1 cellular context compared by ENCODE assay signal in genomic region chr1:25338188-25338981, GRCh38.
TF ChIP-seq lines count a peak whose summit lies in the region.

Gene TMEM50A, plus strand, starts transcription at chr1:25338334. Its CDS starts 2,153 bp downstream, at chr1:25340487.

TF ChIP-seq in GM12878, 131 proteins besides CTCF, POLR2A, EP300 and RAD21 (continued from another document and continues in another):
- TF ChIP-seq E4F1 (IDR thresholded peaks at IDR 0.05; ENCODE audit: borderline replicate concordance, partially characterized antibody) (peak; percentile 58), MYB (IDR thresholded peaks at IDR 0.05; ENCODE audit: borderline replicate concordance, low read depth, low read length) (no peak), JUNB (IDR thresholded peaks at IDR 0.05) (no peak), MTA3 (IDR thresholded peaks at IDR 0.05; ENCODE audit: borderline replicate concordance, low read length) (no peak), MEF2B (IDR thresholded peaks at IDR 0.05; ENCODE audit: partially characterized antibody, poor library complexity, severe bottlenecking) (peak; percentile 90), SIN3A (IDR thresholded peaks at IDR 0.05; ENCODE audit: low read depth, low read length) (peak; percentile 76; the same call in 1 of the 2 replicates), EED (IDR thresholded peaks at IDR 0.05; ENCODE audit: low read depth) (peak; percentile 57), HDGF (IDR thresholded peaks at IDR 0.05) (peak; percentile 63; the same call in 1 of the 2 replicates), RBBP5 (conservative IDR thresholded peaks at IDR 0.05) (0 out of 2 replicates have a peak, but pooled peaks have one; percentile 42), JUND (IDR thresholded peaks at IDR 0.05; ENCODE audit: low read depth, low read length) (no peak), NR2C1 (IDR thresholded peaks at IDR 0.05) (no peak), YBX1 (IDR thresholded peaks at IDR 0.05) (no peak), STAT3 (IDR thresholded peaks at IDR 0.05; ENCODE audit: low read depth, low read length) (no peak), SIX5 (IDR thresholded peaks at IDR 0.05; ENCODE audit: low read depth, low read length, severe bottlenecking) (peak; percentile 3), YY1 (IDR thresholded peaks at IDR 0.05; ENCODE audit: low read depth, low read length) (no peak), ASH2L (IDR thresholded peaks at IDR 0.05; ENCODE audit: borderline replicate concordance, low read depth) (no peak), KDM1A (IDR thresholded peaks at IDR 0.05; ENCODE audit: borderline replicate concordance) (no peak), IKZF2 (IDR thresholded peaks at IDR 0.05) (peak; percentile 76 to 83), ZNF274 (IDR thresholded peaks at IDR 0.05; ENCODE audit: insufficient read depth, insufficient read length) (no peak), LARP7 (IDR thresholded peaks at IDR 0.05) (peak; percentile 90), POLR2AphosphoS5 (IDR thresholded peaks at IDR 0.05; ENCODE audit: low read length) (peak; percentile 69), IRF3 (IDR thresholded peaks at IDR 0.05) (no peak), NRF1 (conservative IDR thresholded peaks at IDR 0.05; ENCODE audit: low read depth, low read length) (0 out of 2 replicates have a peak, but pooled peaks have one; percentile 24), CREB1 (IDR thresholded peaks at IDR 0.05; ENCODE audit: low read depth) (peak; percentile 35; the same call in 1 of the 2 replicates), NFYA (IDR thresholded peaks at IDR 0.05; ENCODE audit: borderline replicate concordance, low read depth, low read length) (no peak), RB1 (IDR thresholded peaks at IDR 0.05; ENCODE audit: borderline replicate concordance) (peak; percentile 89), SP1 (IDR thresholded peaks at IDR 0.05; ENCODE audit: low read depth, low read length) (no peak), BACH1 (IDR thresholded peaks at IDR 0.05; ENCODE audit: borderline replicate concordance) (peak; percentile 72; the same call in 1 of the 2 replicates), TBL1XR1 (IDR thresholded peaks at IDR 0.05; ENCODE audit: low read depth, low read length) (no peak), BCLAF1 (IDR thresholded peaks at IDR 0.05) (no peak), PAX5 (IDR thresholded peaks at IDR 0.05; ENCODE audit: borderline replicate concordance, low read depth, low read length) (no peak)
- TF ChIP-seq, protein P1, sequence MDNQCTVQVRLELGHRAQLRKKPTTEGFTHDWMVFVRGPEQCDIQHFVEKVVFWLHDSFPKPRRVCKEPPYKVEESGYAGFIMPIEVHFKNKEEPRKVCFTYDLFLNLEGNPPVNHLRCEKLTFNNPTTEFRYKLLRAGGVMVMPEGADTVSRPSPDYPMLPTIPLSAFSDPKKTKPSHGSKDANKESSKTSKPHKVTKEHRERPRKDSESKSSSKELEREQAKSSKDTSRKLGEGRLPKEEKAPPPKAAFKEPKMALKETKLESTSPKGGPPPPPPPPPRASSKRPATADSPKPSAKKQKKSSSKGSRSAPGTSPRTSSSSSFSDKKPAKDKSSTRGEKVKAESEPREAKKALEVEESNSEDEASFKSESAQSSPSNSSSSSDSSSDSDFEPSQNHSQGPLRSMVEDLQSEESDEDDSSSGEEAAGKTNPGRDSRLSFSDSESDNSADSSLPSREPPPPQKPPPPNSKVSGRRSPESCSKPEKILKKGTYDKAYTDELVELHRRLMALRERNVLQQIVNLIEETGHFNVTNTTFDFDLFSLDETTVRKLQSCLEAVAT (IDR thresholded peaks at IDR 0.05), result peak; percentile 48; the same call in 1 of the 2 replicates
- TF ChIP-seq, protein P2, sequence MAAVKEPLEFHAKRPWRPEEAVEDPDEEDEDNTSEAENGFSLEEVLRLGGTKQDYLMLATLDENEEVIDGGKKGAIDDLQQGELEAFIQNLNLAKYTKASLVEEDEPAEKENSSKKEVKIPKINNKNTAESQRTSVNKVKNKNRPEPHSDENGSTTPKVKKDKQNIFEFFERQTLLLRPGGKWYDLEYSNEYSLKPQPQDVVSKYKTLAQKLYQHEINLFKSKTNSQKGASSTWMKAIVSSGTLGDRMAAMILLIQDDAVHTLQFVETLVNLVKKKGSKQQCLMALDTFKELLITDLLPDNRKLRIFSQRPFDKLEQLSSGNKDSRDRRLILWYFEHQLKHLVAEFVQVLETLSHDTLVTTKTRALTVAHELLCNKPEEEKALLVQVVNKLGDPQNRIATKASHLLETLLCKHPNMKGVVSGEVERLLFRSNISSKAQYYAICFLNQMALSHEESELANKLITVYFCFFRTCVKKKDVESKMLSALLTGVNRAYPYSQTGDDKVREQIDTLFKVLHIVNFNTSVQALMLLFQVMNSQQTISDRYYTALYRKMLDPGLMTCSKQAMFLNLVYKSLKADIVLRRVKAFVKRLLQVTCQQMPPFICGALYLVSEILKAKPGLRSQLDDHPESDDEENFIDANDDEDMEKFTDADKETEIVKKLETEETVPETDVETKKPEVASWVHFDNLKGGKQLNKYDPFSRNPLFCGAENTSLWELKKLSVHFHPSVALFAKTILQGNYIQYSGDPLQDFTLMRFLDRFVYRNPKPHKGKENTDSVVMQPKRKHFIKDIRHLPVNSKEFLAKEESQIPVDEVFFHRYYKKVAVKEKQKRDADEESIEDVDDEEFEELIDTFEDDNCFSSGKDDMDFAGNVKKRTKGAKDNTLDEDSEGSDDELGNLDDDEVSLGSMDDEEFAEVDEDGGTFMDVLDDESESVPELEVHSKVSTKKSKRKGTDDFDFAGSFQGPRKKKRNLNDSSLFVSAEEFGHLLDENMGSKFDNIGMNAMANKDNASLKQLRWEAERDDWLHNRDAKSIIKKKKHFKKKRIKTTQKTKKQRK (IDR thresholded peaks at IDR 0.05; ENCODE audit: low read depth, low read length), result no peak
- TF ChIP-seq, protein P3, sequence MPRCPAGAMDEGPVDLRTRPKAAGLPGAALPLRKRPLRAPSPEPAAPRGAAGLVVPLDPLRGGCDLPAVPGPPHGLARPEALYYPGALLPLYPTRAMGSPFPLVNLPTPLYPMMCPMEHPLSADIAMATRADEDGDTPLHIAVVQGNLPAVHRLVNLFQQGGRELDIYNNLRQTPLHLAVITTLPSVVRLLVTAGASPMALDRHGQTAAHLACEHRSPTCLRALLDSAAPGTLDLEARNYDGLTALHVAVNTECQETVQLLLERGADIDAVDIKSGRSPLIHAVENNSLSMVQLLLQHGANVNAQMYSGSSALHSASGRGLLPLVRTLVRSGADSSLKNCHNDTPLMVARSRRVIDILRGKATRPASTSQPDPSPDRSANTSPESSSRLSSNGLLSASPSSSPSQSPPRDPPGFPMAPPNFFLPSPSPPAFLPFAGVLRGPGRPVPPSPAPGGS (IDR thresholded peaks at IDR 0.05; ENCODE audit: borderline replicate concordance, insufficient read depth, low read depth, low read length, poor library complexity, severe bottlenecking), result no peak
- TF ChIP-seq, protein P4, sequence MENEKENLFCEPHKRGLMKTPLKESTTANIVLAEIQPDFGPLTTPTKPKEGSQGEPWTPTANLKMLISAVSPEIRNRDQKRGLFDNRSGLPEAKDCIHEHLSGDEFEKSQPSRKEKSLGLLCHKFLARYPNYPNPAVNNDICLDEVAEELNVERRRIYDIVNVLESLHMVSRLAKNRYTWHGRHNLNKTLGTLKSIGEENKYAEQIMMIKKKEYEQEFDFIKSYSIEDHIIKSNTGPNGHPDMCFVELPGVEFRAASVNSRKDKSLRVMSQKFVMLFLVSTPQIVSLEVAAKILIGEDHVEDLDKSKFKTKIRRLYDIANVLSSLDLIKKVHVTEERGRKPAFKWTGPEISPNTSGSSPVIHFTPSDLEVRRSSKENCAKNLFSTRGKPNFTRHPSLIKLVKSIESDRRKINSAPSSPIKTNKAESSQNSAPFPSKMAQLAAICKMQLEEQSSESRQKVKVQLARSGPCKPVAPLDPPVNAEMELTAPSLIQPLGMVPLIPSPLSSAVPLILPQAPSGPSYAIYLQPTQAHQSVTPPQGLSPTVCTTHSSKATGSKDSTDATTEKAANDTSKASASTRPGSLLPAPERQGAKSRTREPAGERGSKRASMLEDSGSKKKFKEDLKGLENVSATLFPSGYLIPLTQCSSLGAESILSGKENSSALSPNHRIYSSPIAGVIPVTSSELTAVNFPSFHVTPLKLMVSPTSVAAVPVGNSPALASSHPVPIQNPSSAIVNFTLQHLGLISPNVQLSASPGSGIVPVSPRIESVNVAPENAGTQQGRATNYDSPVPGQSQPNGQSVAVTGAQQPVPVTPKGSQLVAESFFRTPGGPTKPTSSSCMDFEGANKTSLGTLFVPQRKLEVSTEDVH (IDR thresholded peaks at IDR 0.05; ENCODE audit: low read depth, partially characterized antibody), result no peak
- TF ChIP-seq, protein P5, sequence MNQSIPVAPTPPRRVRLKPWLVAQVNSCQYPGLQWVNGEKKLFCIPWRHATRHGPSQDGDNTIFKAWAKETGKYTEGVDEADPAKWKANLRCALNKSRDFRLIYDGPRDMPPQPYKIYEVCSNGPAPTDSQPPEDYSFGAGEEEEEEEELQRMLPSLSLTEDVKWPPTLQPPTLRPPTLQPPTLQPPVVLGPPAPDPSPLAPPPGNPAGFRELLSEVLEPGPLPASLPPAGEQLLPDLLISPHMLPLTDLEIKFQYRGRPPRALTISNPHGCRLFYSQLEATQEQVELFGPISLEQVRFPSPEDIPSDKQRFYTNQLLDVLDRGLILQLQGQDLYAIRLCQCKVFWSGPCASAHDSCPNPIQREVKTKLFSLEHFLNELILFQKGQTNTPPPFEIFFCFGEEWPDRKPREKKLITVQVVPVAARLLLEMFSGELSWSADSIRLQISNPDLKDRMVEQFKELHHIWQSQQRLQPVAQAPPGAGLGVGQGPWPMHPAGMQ (IDR thresholded peaks at IDR 0.05; ENCODE audit: borderline replicate concordance), result no peak
- TF ChIP-seq, protein P6, sequence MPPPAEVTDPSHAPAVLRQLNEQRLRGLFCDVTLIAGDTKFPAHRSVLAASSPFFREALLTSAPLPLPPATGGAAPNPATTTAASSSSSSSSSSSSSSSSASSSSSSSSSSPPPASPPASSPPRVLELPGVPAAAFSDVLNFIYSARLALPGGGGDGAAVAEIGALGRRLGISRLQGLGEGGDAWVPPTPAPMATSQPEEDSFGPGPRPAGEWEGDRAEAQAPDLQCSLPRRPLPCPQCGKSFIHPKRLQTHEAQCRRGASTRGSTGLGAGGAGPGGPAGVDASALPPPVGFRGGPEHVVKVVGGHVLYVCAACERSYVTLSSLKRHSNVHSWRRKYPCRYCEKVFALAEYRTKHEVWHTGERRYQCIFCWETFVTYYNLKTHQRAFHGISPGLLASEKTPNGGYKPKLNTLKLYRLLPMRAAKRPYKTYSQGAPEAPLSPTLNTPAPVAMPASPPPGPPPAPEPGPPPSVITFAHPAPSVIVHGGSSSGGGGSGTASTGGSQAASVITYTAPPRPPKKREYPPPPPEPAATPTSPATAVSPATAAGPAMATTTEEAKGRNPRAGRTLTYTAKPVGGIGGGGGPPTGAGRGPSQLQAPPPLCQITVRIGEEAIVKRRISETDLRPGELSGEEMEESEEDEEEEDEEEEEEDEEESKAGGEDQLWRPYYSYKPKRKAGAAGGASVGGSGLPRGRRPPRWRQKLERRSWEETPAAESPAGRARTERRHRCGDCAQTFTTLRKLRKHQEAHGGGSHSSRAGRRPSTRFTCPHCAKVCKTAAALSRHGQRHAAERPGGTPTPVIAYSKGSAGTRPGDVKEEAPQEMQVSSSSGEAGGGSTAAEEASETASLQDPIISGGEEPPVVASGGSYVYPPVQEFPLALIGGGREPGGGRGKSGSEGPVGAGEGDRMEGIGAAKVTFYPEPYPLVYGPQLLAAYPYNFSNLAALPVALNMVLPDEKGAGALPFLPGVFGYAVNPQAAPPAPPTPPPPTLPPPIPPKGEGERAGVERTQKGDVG (CRISPR knock-in tag; IDR thresholded peaks at IDR 0.05), result no peak
